Comparison of ENCODE assay signal across 1 cellular context in the genomic region with DNA sequence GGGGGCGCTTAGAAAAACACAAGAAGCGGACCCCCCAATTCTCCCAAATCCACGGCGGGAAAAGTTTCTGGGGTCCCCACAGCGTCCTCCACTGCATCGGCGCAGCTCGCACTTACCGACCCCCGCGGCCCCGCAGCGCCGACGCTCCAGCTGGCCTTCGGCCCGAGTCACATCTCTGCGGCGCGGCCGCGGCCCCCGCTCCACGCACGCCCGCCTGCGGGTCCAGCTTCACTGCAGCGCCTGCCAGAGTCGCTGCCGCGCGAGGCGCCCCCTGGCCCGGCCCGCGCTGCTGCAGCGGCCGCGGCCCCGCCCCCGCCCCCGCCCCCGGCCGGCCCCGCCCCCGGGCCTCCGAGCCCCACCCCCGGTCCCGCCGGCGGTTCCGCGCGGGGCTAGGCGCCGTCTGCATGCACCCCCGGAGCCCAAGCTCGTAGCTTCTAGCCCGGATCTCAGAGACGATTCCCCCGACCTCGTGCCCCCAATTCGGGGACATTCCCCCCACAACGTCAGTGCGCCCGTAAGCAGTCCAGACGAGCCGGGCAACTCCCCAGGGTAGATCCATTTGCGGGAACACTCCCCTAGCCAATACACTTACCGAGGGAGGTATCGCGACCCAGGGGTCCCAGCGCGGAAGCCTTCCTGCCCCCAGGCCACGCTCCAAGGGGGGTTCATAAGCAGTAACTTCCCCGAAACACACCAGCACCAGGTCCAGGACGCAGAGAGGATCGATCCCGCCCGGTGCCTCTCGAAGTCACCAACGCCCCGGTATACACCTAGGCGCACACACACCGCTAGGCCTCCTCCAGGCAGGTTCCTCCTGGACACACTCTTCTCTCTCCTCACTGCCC.
TF ChIP-seq lines count a peak whose summit lies in the region.

GPRC5B (minus strand) TSS at position 238 of the 845 bp plus-strand sequence. CDS start 12,003 bp downstream, outside the sequence.

TF ChIP-seq in IMR-90, 13 proteins besides CTCF, POLR2A, EP300 and RAD21:
- TF ChIP-seq MXI1 (IDR thresholded peaks at IDR 0.05; ENCODE audit: borderline replicate concordance, low read depth, low read length) (peak; percentile 52; the same call in 1 of the 2 replicates), BHLHE40 (IDR thresholded peaks at IDR 0.05; ENCODE audit: low read depth, low read length) (no peak), ELK1 (IDR thresholded peaks at IDR 0.05; ENCODE audit: borderline replicate concordance, low read depth, low read length) (no peak), NFE2L2 (IDR thresholded peaks at IDR 0.05; ENCODE audit: low read depth, low read length) (no peak), MAZ (IDR thresholded peaks at IDR 0.05; ENCODE audit: borderline replicate concordance, low read depth, low read length) (peak; percentile 54; the same call in 1 of the 2 replicates), FOS (IDR thresholded peaks at IDR 0.05; ENCODE audit: low read depth, low read length) (no peak), SMC3 (IDR thresholded peaks at IDR 0.05; ENCODE audit: low read depth, low read length) (peak; percentile 33), CEBPB (IDR thresholded peaks at IDR 0.05; ENCODE audit: low read depth, low read length) (no peak)
- TF ChIP-seq, protein P1, sequence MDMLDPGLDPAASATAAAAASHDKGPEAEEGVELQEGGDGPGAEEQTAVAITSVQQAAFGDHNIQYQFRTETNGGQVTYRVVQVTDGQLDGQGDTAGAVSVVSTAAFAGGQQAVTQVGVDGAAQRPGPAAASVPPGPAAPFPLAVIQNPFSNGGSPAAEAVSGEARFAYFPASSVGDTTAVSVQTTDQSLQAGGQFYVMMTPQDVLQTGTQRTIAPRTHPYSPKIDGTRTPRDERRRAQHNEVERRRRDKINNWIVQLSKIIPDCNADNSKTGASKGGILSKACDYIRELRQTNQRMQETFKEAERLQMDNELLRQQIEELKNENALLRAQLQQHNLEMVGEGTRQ (IDR thresholded peaks at IDR 0.05; ENCODE audit: low read depth, low read length), result no peak
